In the genomic region with DNA sequence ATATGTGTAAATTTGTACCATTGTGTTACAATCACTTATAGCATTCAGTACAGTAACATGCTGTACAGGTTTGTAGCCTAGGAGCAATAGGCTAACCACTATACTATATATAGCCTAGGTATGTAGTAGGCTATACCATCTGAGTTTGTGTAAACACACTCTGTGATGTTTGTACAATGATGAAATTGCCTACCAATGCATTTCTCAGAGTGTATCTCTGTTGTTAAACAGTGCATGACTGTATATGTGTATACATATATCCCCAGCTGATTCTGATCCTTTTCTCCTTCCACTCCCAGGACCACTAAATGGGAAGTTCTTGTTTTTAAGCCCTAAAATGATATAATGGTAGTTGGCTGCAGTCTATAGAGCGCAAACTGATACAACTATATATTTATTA, we compare ENCODE assay signal across 1 cellular context.
TF ChIP-seq lines count a peak whose summit lies in the region.

No MANE protein-coding gene starts in this region.

TF ChIP-seq in HepG2, 621 proteins besides CTCF, POLR2A, EP300 and RAD21 (continued from another document and continues in another):
- TF ChIP-seq RELA (CRISPR knock-in tag; IDR thresholded peaks at IDR 0.05): no peak
- TF ChIP-seq, protein P1, sequence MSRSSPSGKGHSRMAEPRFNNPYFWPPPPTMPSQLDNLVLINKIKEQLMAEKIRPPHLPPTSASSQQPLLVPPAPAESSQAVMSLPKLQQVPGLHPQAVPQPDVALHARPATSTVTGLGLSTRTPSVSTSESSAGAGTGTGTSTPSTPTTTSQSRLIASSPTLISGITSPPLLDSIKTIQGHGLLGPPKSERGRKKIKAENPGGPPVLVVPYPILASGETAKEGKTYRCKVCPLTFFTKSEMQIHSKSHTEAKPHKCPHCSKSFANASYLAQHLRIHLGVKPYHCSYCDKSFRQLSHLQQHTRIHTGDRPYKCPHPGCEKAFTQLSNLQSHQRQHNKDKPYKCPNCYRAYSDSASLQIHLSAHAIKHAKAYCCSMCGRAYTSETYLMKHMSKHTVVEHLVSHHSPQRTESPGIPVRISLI (CRISPR knock-in tag; IDR thresholded peaks at IDR 0.05; ENCODE audit: borderline replicate concordance): no peak
- no peak for TF ChIP-seq PCBP1 (IDR thresholded peaks at IDR 0.05; ENCODE audit: borderline replicate concordance, low read depth, low read length)
- no peak for TF ChIP-seq WIZ (CRISPR knock-in tag; IDR thresholded peaks at IDR 0.05)
- no peak for TF ChIP-seq E2F2 (CRISPR knock-in tag; IDR thresholded peaks at IDR 0.05; ENCODE audit: borderline replicate concordance)
- no peak for TF ChIP-seq IKZF1 (IDR thresholded peaks at IDR 0.05)
- TF ChIP-seq ATF5 (CRISPR knock-in tag; IDR thresholded peaks at IDR 0.05; ENCODE audit: low read depth): no peak
- TF ChIP-seq, protein P2, sequence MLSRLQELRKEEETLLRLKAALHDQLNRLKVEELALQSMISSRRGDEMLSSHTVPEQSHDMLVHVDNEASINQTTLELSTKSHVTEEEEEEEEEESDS (CRISPR knock-in tag; IDR thresholded peaks at IDR 0.05; ENCODE audit: borderline replicate concordance): no peak
- peak; percentile 69 for TF ChIP-seq CEBPG (CRISPR knock-in tag; IDR thresholded peaks at IDR 0.05)
- TF ChIP-seq IRF1 (CRISPR knock-in tag; IDR thresholded peaks at IDR 0.05; ENCODE audit: low read depth): no peak
- no peak for TF ChIP-seq NR2F2 (IDR thresholded peaks at IDR 0.05; ENCODE audit: borderline replicate concordance, low read depth)
- no peak for TF ChIP-seq ZNF280D (CRISPR knock-in tag; IDR thresholded peaks at IDR 0.05)
- no peak for TF ChIP-seq ZBTB49 (CRISPR knock-in tag; IDR thresholded peaks at IDR 0.05; ENCODE audit: borderline replicate concordance)
- no peak for TF ChIP-seq EHMT2 (IDR thresholded peaks at IDR 0.05; ENCODE audit: borderline replicate concordance, low read depth, low read length)
- no peak for TF ChIP-seq ZNF615 (CRISPR knock-in tag; IDR thresholded peaks at IDR 0.05; ENCODE audit: borderline replicate concordance)
- TF ChIP-seq, protein P3, sequence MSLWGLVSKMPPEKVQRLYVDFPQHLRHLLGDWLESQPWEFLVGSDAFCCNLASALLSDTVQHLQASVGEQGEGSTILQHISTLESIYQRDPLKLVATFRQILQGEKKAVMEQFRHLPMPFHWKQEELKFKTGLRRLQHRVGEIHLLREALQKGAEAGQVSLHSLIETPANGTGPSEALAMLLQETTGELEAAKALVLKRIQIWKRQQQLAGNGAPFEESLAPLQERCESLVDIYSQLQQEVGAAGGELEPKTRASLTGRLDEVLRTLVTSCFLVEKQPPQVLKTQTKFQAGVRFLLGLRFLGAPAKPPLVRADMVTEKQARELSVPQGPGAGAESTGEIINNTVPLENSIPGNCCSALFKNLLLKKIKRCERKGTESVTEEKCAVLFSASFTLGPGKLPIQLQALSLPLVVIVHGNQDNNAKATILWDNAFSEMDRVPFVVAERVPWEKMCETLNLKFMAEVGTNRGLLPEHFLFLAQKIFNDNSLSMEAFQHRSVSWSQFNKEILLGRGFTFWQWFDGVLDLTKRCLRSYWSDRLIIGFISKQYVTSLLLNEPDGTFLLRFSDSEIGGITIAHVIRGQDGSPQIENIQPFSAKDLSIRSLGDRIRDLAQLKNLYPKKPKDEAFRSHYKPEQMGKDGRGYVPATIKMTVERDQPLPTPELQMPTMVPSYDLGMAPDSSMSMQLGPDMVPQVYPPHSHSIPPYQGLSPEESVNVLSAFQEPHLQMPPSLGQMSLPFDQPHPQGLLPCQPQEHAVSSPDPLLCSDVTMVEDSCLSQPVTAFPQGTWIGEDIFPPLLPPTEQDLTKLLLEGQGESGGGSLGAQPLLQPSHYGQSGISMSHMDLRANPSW (CRISPR knock-in tag; IDR thresholded peaks at IDR 0.05; ENCODE audit: borderline replicate concordance): no peak
- TF ChIP-seq TBX3 (IDR thresholded peaks at IDR 0.05; ENCODE audit: borderline replicate concordance): no peak
- TF ChIP-seq RXRB (CRISPR knock-in tag; IDR thresholded peaks at IDR 0.05; ENCODE audit: borderline replicate concordance): no peak; the same call in 1 of the 2 replicates
- TF ChIP-seq BRD4 (CRISPR knock-in tag; IDR thresholded peaks at IDR 0.05): no peak
- TF ChIP-seq RBFOX2 (IDR thresholded peaks at IDR 0.05; ENCODE audit: low read depth, low read length): no peak
- TF ChIP-seq TGIF2 (CRISPR knock-in tag; IDR thresholded peaks at IDR 0.05): no peak
- no peak for TF ChIP-seq MTF1 (CRISPR knock-in tag; IDR thresholded peaks at IDR 0.05)
- TF ChIP-seq, protein P4, sequence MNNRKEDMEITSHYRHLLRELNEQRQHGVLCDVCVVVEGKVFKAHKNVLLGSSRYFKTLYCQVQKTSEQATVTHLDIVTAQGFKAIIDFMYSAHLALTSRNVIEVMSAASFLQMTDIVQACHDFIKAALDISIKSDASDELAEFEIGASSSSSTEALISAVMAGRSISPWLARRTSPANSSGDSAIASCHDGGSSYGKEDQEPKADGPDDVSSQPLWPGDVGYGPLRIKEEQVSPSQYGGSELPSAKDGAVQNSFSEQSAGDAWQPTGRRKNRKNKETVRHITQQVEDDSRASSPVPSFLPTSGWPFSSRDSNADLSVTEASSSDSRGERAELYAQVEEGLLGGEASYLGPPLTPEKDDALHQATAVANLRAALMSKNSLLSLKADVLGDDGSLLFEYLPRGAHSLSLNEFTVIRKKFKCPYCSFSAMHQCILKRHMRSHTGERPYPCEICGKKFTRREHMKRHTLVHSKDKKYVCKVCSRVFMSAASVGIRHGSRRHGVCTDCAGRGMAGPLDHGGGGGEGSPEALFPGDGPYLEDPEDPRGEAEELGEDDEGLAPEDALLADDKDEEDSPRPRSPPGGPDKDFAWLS (CRISPR knock-in tag; IDR thresholded peaks at IDR 0.05; ENCODE audit: borderline replicate concordance): no peak
- no peak for TF ChIP-seq ZNF18 (CRISPR knock-in tag; IDR thresholded peaks at IDR 0.05; ENCODE audit: insufficient replicate concordance)
- no peak for TF ChIP-seq ZNF432 (CRISPR knock-in tag; IDR thresholded peaks at IDR 0.05; ENCODE audit: borderline replicate concordance)
- peak; percentile 86 for TF ChIP-seq FOXA3 (CRISPR knock-in tag; IDR thresholded peaks at IDR 0.05)
- no peak for TF ChIP-seq ZNF577 (CRISPR knock-in tag; IDR thresholded peaks at IDR 0.05; ENCODE audit: borderline replicate concordance, low read depth)
- no peak for TF ChIP-seq FOXM1 (CRISPR knock-in tag; IDR thresholded peaks at IDR 0.05)
- no peak for TF ChIP-seq HNRNPH1 (optimal IDR thresholded peaks at IDR 0.05; ENCODE audit: low read depth, low read length)
- TF ChIP-seq, protein P5, sequence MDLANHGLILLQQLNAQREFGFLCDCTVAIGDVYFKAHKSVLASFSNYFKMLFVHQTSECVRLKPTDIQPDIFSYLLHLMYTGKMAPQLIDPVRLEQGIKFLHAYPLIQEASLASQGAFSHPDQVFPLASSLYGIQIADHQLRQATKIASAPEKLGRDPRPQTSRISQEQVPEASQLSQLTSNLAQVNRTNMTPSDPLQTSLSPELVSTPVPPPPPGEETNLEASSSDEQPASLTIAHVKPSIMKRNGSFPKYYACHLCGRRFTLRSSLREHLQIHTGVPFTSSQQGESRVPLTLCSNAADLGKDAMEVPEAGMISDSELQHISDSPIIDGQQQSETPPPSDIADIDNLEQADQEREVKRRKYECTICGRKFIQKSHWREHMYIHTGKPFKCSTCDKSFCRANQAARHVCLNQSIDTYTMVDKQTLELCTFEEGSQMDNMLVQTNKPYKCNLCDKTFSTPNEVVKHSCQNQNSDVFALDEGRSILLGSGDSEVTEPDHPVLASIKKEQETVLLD (CRISPR knock-in tag; IDR thresholded peaks at IDR 0.05; ENCODE audit: low read depth): no peak
- no peak for TF ChIP-seq ZNF207 (IDR thresholded peaks at IDR 0.05; ENCODE audit: borderline replicate concordance)
- TF ChIP-seq, protein P6, sequence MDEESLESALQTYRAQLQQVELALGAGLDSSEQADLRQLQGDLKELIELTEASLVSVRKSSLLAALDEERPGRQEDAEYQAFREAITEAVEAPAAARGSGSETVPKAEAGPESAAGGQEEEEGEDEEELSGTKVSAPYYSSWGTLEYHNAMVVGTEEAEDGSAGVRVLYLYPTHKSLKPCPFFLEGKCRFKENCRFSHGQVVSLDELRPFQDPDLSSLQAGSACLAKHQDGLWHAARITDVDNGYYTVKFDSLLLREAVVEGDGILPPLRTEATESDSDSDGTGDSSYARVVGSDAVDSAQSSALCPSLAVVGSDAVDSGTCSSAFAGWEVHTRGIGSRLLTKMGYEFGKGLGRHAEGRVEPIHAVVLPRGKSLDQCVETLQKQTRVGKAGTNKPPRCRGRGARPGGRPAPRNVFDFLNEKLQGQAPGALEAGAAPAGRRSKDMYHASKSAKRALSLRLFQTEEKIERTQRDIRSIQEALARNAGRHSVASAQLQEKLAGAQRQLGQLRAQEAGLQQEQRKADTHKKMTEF (CRISPR knock-in tag; IDR thresholded peaks at IDR 0.05): no peak
- TF ChIP-seq SIX1 (CRISPR knock-in tag; IDR thresholded peaks at IDR 0.05; ENCODE audit: borderline replicate concordance): no peak
- TF ChIP-seq BRCA1 (CRISPR knock-in tag; IDR thresholded peaks at IDR 0.05): no peak
- no peak for TF ChIP-seq ZNF788 (CRISPR knock-in tag; IDR thresholded peaks at IDR 0.05; ENCODE audit: borderline replicate concordance)
- no peak for TF ChIP-seq MZF1 (CRISPR knock-in tag; IDR thresholded peaks at IDR 0.05; ENCODE audit: borderline replicate concordance)
- no peak for TF ChIP-seq MXD1 (CRISPR knock-in tag; IDR thresholded peaks at IDR 0.05)
- TF ChIP-seq ZNF747 (CRISPR knock-in tag; IDR thresholded peaks at IDR 0.05; ENCODE audit: borderline replicate concordance): no peak
- TF ChIP-seq ZNF232 (CRISPR knock-in tag; IDR thresholded peaks at IDR 0.05; ENCODE audit: borderline replicate concordance): no peak
- TF ChIP-seq MIXL1 (CRISPR knock-in tag; IDR thresholded peaks at IDR 0.05): no peak
